12 cellular contexts compared by ENCODE assay signal in the genomic region with DNA sequence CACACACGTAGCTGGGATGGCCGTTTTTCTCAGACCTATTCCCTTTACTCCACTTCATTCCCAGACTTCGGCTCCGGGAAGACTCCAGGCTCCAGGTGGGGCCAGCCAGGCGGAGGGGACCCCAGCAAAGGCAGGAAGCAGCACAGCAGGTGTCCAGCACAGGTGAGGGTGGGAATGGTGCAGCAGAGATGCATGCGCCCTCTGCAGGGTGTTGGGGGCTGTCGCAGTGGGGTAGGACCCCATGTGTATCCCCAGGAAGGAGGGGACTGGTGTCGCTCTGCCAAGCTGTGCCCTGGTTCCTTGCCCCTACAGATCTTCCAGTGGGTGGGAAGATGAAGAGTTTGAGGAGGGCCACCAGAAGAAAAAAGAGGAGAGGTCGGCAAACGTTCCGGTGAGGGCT. TPM values are rescaled to one million over a fixed set of nuclear protein-coding genes. Genes with fewer than 3 reads are reported as not detected.
DNase-seq lines count a peak whose midpoint lies in the region; ATAC-seq, FAIRE-seq and TF ChIP-seq lines count a peak whose summit lies in the region.
"Had no signal": no experiment of that assay in that cellular context is flagged by ENCODE, and none has a peak within 500 bp of the region (broad histone marks: within the 10 kb centered on the region; RNA-seq: fewer than 3 reads in every experiment).

No MANE protein-coding gene starts in this region.

- no peaks in the 10 kb centered on the region for H3K4me1 ChIP-seq in lower lobe of right lung

- H3K9me3 ChIP-seq in AG04450 (ENCODE audit: control insufficient read depth, insufficient read depth, low read length), result no peaks in the 10 kb centered on the region
- no peaks in the 10 kb centered on the region for H3K9me3 ChIP-seq in lower lobe of right lung
- H3K9me3 ChIP-seq: left ventricle myocardium inferior had no signal

- no peaks in the 10 kb centered on the region for H3K36me3 ChIP-seq in lower lobe of right lung
- H3K36me3 ChIP-seq: left ventricle myocardium inferior had no signal

- no peak for FAIRE-seq in H54 (lab: Jason Lieb, UNC)

- no peak overlapping the region for H3K4me3 ChIP-seq in AG04450 (ENCODE audit: low read depth, low read length)
- H3K4me3 ChIP-seq in lower lobe of right lung, result no peak overlapping the region
- H3K4me3 ChIP-seq: left ventricle myocardium inferior had no signal

- no peak for ATAC-seq in lower lobe of right lung
- ATAC-seq in HG02884 (IDR thresholded peaks at IDR 0.05; ENCODE audit: unreplicated experiment), result no peak
- no peak for ATAC-seq in HG03175 (IDR thresholded peaks at IDR 0.05; ENCODE audit: unreplicated experiment)
- ATAC-seq: activated naive CD8-positive, alpha-beta T cell treated with anti-CD3 and anti-CD28 coated beads, Interleukin-2, amount 50 U/mL, for 24 hours had no signal

- TF ChIP-seq POLR2A in H54 (IDR thresholded peaks at IDR 0.05; ENCODE audit: low read depth, low read length), result no peak

- H3K27me3 ChIP-seq in AG04450 (ENCODE audit: control insufficient read depth, insufficient read depth, low read length), result peaks cover 15% of the 10 kb centered on the region
- H3K27me3 ChIP-seq in lower lobe of right lung (ENCODE audit: low read depth), result no peaks in the 10 kb centered on the region

- POLR2A ChIA-PET in AG04450 (lab: Yijun Ruan, JAX), result no interaction called here

- TF ChIP-seq CTCF in AG04450 (IDR thresholded peaks at IDR 0.05; ENCODE audit: low read depth, low read length) (peak; percentile 27; the same call in 1 of the 2 replicates), GM12872 (IDR thresholded peaks at IDR 0.05; ENCODE audit: insufficient read depth, low read depth, low read length) (peak; percentile 70), lower lobe of right lung (IDR thresholded peaks at IDR 0.05) (no peak)

- H3K27ac ChIP-seq in AG04450 (ENCODE audit: low read depth, low read length), result no peak overlapping the region
- H3K27ac ChIP-seq in lower lobe of right lung, result no peak overlapping the region
- H3K27ac ChIP-seq: left ventricle myocardium inferior had no signal

- CTCF ChIA-PET in AG04450 (lab: Charles Lee), result interaction anchor here (0.7 to 2.3 kb wide), 6 partner anchors 13 to 133 kb away, joined by 3 to 8 read pairs (median 3); no protein-coding TSS in a partner anchor

- DNase-seq in AG04450 (ENCODE audit: low read depth, low spot score), result no peak
- DNase-seq in NCI-H526 (lab: John Stamatoyannopoulos, UW), result peak; percentile 59 to 91
- peak; percentile 31 for DNase-seq in germinal center (ENCODE audit: low spot score)
- DNase-seq in lower lobe of right lung, result no peak
- DNase-seq in H54 (ENCODE audit: insufficient read length, low spot score), result no peak
- DNase-seq: activated naive CD8-positive, alpha-beta T cell treated with anti-CD3 and anti-CD28 coated beads, Interleukin-2, amount 50 U/mL, for 24 hours; left ventricle myocardium inferior; Right ventricle myocardium superior had no signal

- intact Hi-C loops in lower lobe of right lung (cut with DNase I), result no loop called here

RNA-seq across cellular contexts. Expression of a gene that starts 5.3 kb away (rescaled TPM):
- not detected in 2 replicates for polyA plus RNA-seq in AG04450 (2011; rRNA removed)
- polyA minus RNA-seq in AG04450 (2011; rRNA and poly(A)+ RNA removed), result not detected in 2 replicates
- not detected for total RNA-seq in lower lobe of right lung
- total RNA-seq: left ventricle myocardium inferior, renal cortical epithelial cell, Right ventricle myocardium superior had no signal

RNA-seq across cellular contexts. Expression of a gene that starts 6.8 kb away (rescaled TPM):
- 29.9 and 38.7 TPM in 2 replicates for polyA plus RNA-seq in AG04450 (2011; rRNA removed)
- polyA minus RNA-seq in AG04450 (2011; rRNA and poly(A)+ RNA removed), result 31.8 and 44.1 TPM in 2 replicates
- total RNA-seq in lower lobe of right lung, result 62.2 TPM

RNA-seq across cellular contexts. Expression of a gene that starts 12.4 kb away (rescaled TPM):
- polyA plus RNA-seq in AG04450 (2011; rRNA removed), result 6.2 and 6.3 TPM in 2 replicates
- 13.4 and 17.6 TPM in 2 replicates for polyA minus RNA-seq in AG04450 (2011; rRNA and poly(A)+ RNA removed)
- total RNA-seq in lower lobe of right lung, result 1.7 TPM

RNA-seq across cellular contexts. Expression of a gene that starts 16.5 kb away (rescaled TPM):
- polyA plus RNA-seq in AG04450 (2011; rRNA removed), result 23.1 and 27.6 TPM in 2 replicates
- 17.9 and 22.8 TPM in 2 replicates for polyA minus RNA-seq in AG04450 (2011; rRNA and poly(A)+ RNA removed)
- total RNA-seq in lower lobe of right lung, result 17.9 TPM

RNA-seq across cellular contexts. Expression of a gene that starts 34.4 kb away (rescaled TPM):
- not detected in 2 replicates for polyA plus RNA-seq in AG04450 (2011; rRNA removed)
- polyA minus RNA-seq in AG04450 (2011; rRNA and poly(A)+ RNA removed), result not detected in 2 replicates
- 0.21 TPM for total RNA-seq in lower lobe of right lung
- total RNA-seq: renal cortical epithelial cell had no signal

Comparison
In these comparisons a context has a peak if more than half of its experiments do, and no peak if none do; other contexts are left out.
1. DNase-seq: peak in NCI-H526 (2 of 2) and germinal center (single experiment); none in AG04450 (single experiment), lower lobe of right lung (single experiment) and H54 (single experiment).